In the genomic region with DNA sequence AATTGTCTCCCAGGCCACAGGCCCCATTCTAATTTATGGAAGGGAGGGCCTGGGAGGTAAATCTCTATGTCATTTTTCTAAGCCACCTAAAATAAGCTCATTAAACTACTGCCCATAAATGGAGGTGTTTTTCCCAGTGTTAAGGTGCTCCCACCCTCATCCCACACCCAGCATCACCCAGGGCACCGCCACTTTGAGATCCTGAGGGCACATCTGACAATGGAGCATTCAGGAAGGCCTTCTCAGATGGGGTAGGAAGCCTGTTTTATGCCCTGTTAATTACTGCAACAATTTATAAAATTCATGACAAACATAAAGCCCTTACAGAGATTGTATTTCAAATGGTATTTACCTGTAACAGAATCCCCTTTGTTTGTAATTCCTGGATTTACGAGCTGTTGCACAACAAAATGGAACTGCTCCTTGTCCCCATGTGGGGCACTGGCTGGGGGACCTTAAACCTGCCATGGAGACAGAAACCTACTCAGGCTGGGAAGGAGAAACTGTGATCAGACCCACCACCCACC, we compare ENCODE assay signal across 17 cellular contexts.
DNase-seq lines count a peak whose midpoint lies in the region; TF ChIP-seq lines count a peak whose summit lies in the region.
"Had no signal": no experiment of that assay in that cellular context is flagged by ENCODE, and none has a peak within 500 bp of the region (broad histone marks: within the 10 kb centered on the region; RNA-seq: fewer than 3 reads in every experiment).

No MANE protein-coding gene starts in this region.

- H3K27me3 Mint-ChIP-seq in Caco-2 (ENCODE audit: insufficient read depth, unreplicated experiment) (no peaks in the 10 kb centered on the region), nephron (ENCODE audit: low read depth) (peaks cover 5% of the 10 kb centered on the region)

- TF ChIP-seq CTCF in Caco-2 (IDR thresholded peaks at IDR 0.05; ENCODE audit: insufficient read depth in 1 of 2, low read depth in 1 of 2, low read length in 1 of 2, severe bottlenecking in 1 of 2, unreplicated experiment in 1 of 2): no peak
- TF ChIP-seq CTCF in nephron (IDR thresholded peaks at IDR 0.05; ENCODE audit: unreplicated experiment in 3 of 3): no peak

- DNase-seq in Caco-2: peak; percentile 30 to 57
- peak; percentile 20 for DNase-seq in NCI-H69 (lab: John Stamatoyannopoulos, UW)
- no peak for DNase-seq in erythroblast (lab: John Stamatoyannopoulos, UW)
- no peak for DNase-seq in COR-L47 (lab: John Stamatoyannopoulos, UW)
- no peak for DNase-seq in NOMO-1 (lab: John Stamatoyannopoulos, UW; ENCODE audit: unreplicated experiment in 2 of 2)
- DNase-seq: CD4-positive, CD25-positive, alpha-beta regulatory T cell; HFFc6; Kasumi-1; NCI-H1436; NCI-H2029; NCI-H345; NCI-H774; SHP77 treated with DMSO at 0.1 percent for 48 hours had no signal

- H3K36me3 Mint-ChIP-seq in Caco-2 (ENCODE audit: insufficient read depth, unreplicated experiment) (no peaks in the 10 kb centered on the region), nephron (ENCODE audit: low read depth) (no peaks in the 10 kb centered on the region)
- H3K36me3 Mint-ChIP-seq: CD4-positive, CD25-positive, alpha-beta regulatory T cell had no signal

- no peak for TF ChIP-seq EP300 in Ishikawa (IDR thresholded peaks at IDR 0.05; ENCODE audit: borderline replicate concordance)

- no peak overlapping the region for H3K27ac Mint-ChIP-seq in Caco-2 (ENCODE audit: unreplicated experiment)
- H3K27ac Mint-ChIP-seq in nephron: peak overlapping the region in 2 of 3 experiments; percentile 34 to 38
- H3K27ac Mint-ChIP-seq: B cell; CD4-positive, CD25-positive, alpha-beta regulatory T cell; HFFc6; T-helper 1 cell treated with Interleukin-12 subunit alpha and Interleukin-12 subunit beta and Interleukin-4 antibody, amounts not matched to agents 30 μg/mL and 1 μg/mL, for 36 hours had no signal

- no peak for TF ChIP-seq POLR2A in erythroblast (IDR thresholded peaks at IDR 0.05; ENCODE audit: low read length)

- H3K4me3 Mint-ChIP-seq in Caco-2 (ENCODE audit: unreplicated experiment): no peak overlapping the region
- no peak overlapping the region for H3K4me3 Mint-ChIP-seq in nephron
- H3K4me3 Mint-ChIP-seq: B cell; CD4-positive, CD25-positive, alpha-beta regulatory T cell; HFFc6; T-helper 1 cell treated with Interleukin-12 subunit alpha and Interleukin-12 subunit beta and Interleukin-4 antibody, amounts not matched to agents 30 μg/mL and 1 μg/mL, for 36 hours had no signal

- no peak overlapping the region for H3K4me3 ChIP-seq in Caco-2 (ENCODE audit: low read depth, low read length)

- CTCF ChIA-PET in Caco-2 (lab: Charles Lee): no interaction called here

- H3K4me1 ChIP-seq in Caco-2: peaks cover 48% of the 10 kb centered on the region

- H3K9me3 Mint-ChIP-seq in Caco-2 (ENCODE audit: unreplicated experiment): no peaks in the 10 kb centered on the region
- H3K9me3 Mint-ChIP-seq in nephron: no peaks in the 10 kb centered on the region
- H3K9me3 Mint-ChIP-seq: HFFc6; T-helper 1 cell treated with Interleukin-12 subunit alpha and Interleukin-12 subunit beta and Interleukin-4 antibody, amounts not matched to agents 30 μg/mL and 1 μg/mL, for 36 hours had no signal

- no peaks in the 10 kb centered on the region for H3K36me3 ChIP-seq in Caco-2 (ENCODE audit: control insufficient read depth, insufficient read depth, low read length)

- H3K27me3 ChIP-seq in Caco-2 (replicated peaks; ENCODE audit: control insufficient read depth, insufficient read depth, low read length): no peaks in the 10 kb centered on the region

- intact Hi-C loops in Caco-2 (cut with micrococcal nuclease; ENCODE audit: unreplicated experiment): loop anchor here (10.0 kb wide), 1 partner anchor 110 kb away; no protein-coding TSS in a partner anchor

- BruUV-seq in Caco-2 (replicated peaks; lab: Mats Ljungman, UMichigan): no TSS peak

- POLR2A ChIA-PET in Caco-2 (lab: Charles Lee): no interaction called here

- H3K4me1 Mint-ChIP-seq in Caco-2 (ENCODE audit: low read depth, unreplicated experiment): peaks cover under 1% of the 10 kb centered on the region
- H3K4me1 Mint-ChIP-seq in nephron: peaks cover 24% of the 10 kb centered on the region
- H3K4me1 Mint-ChIP-seq: B cell; CD4-positive, CD25-positive, alpha-beta regulatory T cell had no signal

- H3K9me3 ChIP-seq in Caco-2: no peaks in the 10 kb centered on the region

- no peak for TF ChIP-seq RAD21 in Ishikawa (IDR thresholded peaks at IDR 0.05; ENCODE audit: low read depth)

TF ChIP-seq in Ishikawa, 13 proteins besides CTCF, POLR2A, EP300 and RAD21:
- TF ChIP-seq CEBPB (IDR thresholded peaks at IDR 0.05): peak; percentile 71
- no peak for TF ChIP-seq USF1 (IDR thresholded peaks at IDR 0.05)
- TF ChIP-seq MAX (IDR thresholded peaks at IDR 0.05): no peak
TF ChIP-seq in Ishikawa: peak in this region for 1.

Comparison
In these comparisons a context has a peak if more than half of its experiments do, and no peak if none do; other contexts are left out.
1. DNase-seq: peak in Caco-2 (2 of 2) and NCI-H69 (single experiment); none in erythroblast (0 of 2), COR-L47 (single experiment) and NOMO-1 (0 of 2).